In the genomic region with DNA sequence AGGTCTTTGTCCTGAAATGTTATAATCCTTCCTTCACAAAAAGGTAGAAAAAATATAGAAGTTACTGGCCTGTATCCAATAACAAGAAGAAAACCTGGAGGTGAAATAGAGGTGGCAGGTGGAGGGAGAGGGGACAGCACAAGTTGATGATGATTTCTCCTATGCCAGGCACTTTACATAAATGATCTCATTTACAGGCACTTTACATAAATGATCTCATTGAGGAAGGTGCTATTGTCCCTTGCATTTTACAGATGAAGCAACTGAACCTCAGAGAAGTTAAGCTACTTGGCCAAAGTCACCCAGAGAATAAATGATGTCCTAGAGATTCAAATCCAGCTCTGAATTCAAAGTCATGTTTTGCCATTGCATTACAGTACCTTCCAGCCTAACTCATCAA, we compare ENCODE assay signal across 10 cellular contexts. TPM values are rescaled to one million over a fixed set of nuclear protein-coding genes. Genes with fewer than 3 reads are reported as not detected.
DNase-seq lines count a peak whose midpoint lies in the region; ATAC-seq and TF ChIP-seq lines count a peak whose summit lies in the region.
"Had no signal": no experiment of that assay in that cellular context is flagged by ENCODE, and none has a peak within 500 bp of the region (broad histone marks: within the 10 kb centered on the region; RNA-seq: fewer than 3 reads in every experiment).

No MANE protein-coding gene starts in this region.

- H3K9me3 ChIP-seq in hepatocyte (ENCODE audit: low read depth) = no peaks in the 10 kb centered on the region
- no peaks in the 10 kb centered on the region for H3K9me3 ChIP-seq in transverse colon

- H3K27me3 ChIP-seq in hepatocyte = no peaks in the 10 kb centered on the region
- H3K27me3 ChIP-seq in transverse colon = no peaks in the 10 kb centered on the region

- H3K27ac ChIP-seq in hepatocyte (peak overlapping the region; percentile 30), transverse colon (peak overlapping the region in 3 of 4 donors; percentile 12 to 28 (median 15))
- H3K27ac ChIP-seq: C4-2B had no signal

- H4K20me1 ChIP-seq in hepatocyte (ENCODE audit: insufficient read depth, poor library complexity, severe bottlenecking) = no peaks in the 10 kb centered on the region

- H3K4me2 ChIP-seq in hepatocyte = no peak overlapping the region
- H3K4me2 ChIP-seq: GM23338 had no signal

- TF ChIP-seq EP300 in transverse colon (IDR thresholded peaks at IDR 0.05; ENCODE audit: low read depth) = no peak

- no peak for ATAC-seq in GM21529 (IDR thresholded peaks at IDR 0.05; ENCODE audit: unreplicated experiment)
- ATAC-seq: GM23338 had no signal

- H2AFZ ChIP-seq in hepatocyte = no peak overlapping the region
- H2AFZ ChIP-seq: GM23338 had no signal

- H3K4me1 ChIP-seq in hepatocyte (ENCODE audit: insufficient read depth) (no peaks in the 10 kb centered on the region), transverse colon (peaks cover 0 to 12% (median 6%) of the 10 kb centered on the region in 4 donors)

- DNase-seq in DMS79 treated with DMSO at 0.1 percent for 48 hours (lab: John Stamatoyannopoulos, UW) (peak; percentile 4), DMS79 (lab: John Stamatoyannopoulos, UW) (no peak), NCI-H1105 treated with DMSO at 0.1 percent for 48 hours (lab: John Stamatoyannopoulos, UW) (peak; percentile 23), hepatocyte (ENCODE audit: low spot score) (no peak), transverse colon (no peak)
- no peak for DNase-seq in effector CD4-positive, alpha-beta T cell
- DNase-seq: NCI-H526 had no signal

- in situ Hi-C loops in transverse colon (cut with MboI; ENCODE audit: low pct_ligation_motif_present in 1 of 4, low pct_unique_long_range_greater_than_20kb in 1 of 4, low sequenced_read_pairs in 3 of 4) = no loop called here

- H3K36me3 ChIP-seq in hepatocyte (replicated peaks; ENCODE audit: insufficient read depth, low read depth) (no peaks in the 10 kb centered on the region), transverse colon (no peaks in the 10 kb centered on the region)

- TF ChIP-seq POLR2A in transverse colon (IDR thresholded peaks at IDR 0.05) = no peak

- no peak overlapping the region for H3K4me3 ChIP-seq in hepatocyte
- no peak overlapping the region for H3K4me3 ChIP-seq in transverse colon
- H3K4me3 ChIP-seq: GM23338 had no signal

- H3K79me2 ChIP-seq in hepatocyte = no peaks in the 10 kb centered on the region

- intact Hi-C loops in transverse colon (cut with DNase I; ENCODE audit: low total_unique reads) = no loop called here

- no peaks in the 10 kb centered on the region for H3K9me2 ChIP-seq in hepatocyte (replicated peaks; ENCODE audit: insufficient read depth)

- TF ChIP-seq CTCF in hepatocyte (IDR thresholded peaks at IDR 0.05; ENCODE audit: poor library complexity) = no peak
- TF ChIP-seq CTCF in transverse colon (IDR thresholded peaks at IDR 0.05) = no peak

RNA-seq across cellular contexts. Expression of gene OPHN1, which starts 7.1 kb away (rescaled TPM):
- total RNA-seq in hepatocyte (5.6 and 10.3 TPM in 2 replicates), transverse colon (1 to 10 TPM; 2.8 to 8.7 (median 6.6) TPM)
- 4.5 and 4.8 TPM in 2 replicates for polyA plus RNA-seq in hepatocyte

RNA-seq across cellular contexts. Expression of gene YIPF6, which starts 58.4 kb away (rescaled TPM):
- total RNA-seq in hepatocyte (40.2 and 45.5 TPM in 2 replicates), transverse colon (10 to 100 TPM; 10.8 to 33.0 (median 21.0) TPM)
- 45.5 and 51.3 TPM in 2 replicates for polyA plus RNA-seq in hepatocyte

Comparison
In these comparisons a context has a peak if more than half of its experiments do, and no peak if none do; other contexts are left out.
1. DNase-seq: peak in DMS79 treated with DMSO at 0.1 percent for 48 hours (single experiment) and NCI-H1105 treated with DMSO at 0.1 percent for 48 hours (single experiment); none in DMS79 (single experiment), hepatocyte (single experiment), transverse colon (single experiment) and effector CD4-positive, alpha-beta T cell (single experiment).